Comparison of ENCODE assay signal across 23 cellular contexts in the genomic region with DNA sequence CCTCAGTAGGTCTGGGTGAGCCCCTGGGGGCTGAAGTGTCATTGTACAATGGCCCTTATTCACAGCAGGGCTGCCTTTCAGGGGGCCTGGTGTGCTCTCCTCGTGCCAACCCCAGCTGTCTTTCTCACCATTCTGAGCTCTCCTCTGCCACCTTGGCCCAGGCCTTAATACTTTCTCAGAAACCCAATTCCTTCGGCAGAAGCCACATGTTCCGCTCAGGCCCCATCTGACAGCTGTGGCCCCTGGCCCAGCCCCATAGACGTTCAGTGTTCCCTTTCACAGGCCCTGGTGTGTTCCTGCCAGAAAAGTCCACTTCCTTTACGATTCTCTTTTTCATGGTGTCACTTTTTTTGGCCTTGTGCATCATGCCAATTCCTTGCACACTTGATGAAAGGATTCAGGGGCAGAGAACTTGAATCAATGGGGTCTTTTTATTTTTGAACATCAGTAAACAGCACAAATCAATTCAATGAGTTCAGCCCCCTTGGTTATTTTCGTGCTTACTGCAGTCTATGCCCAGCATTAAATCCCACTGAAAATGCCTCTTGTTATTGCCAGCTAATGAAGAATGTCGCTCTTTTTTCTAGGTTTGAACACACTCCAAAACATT. TPM values are rescaled to one million over a fixed set of nuclear protein-coding genes. Genes with fewer than 3 reads are reported as not detected.
DNase-seq lines count a peak whose midpoint lies in the region; ATAC-seq and TF ChIP-seq lines count a peak whose summit lies in the region.
"Had no signal": no experiment of that assay in that cellular context is flagged by ENCODE, and none has a peak within 500 bp of the region (broad histone marks: within the 10 kb centered on the region; RNA-seq: fewer than 3 reads in every experiment).

No MANE protein-coding gene starts in this region.

- no peaks in the 10 kb centered on the region for H3K27me3 ChIP-seq in dorsolateral prefrontal cortex
- H3K27me3 ChIP-seq: heart right ventricle, left lung, suprapubic skin had no signal

- no peak for ATAC-seq in HG03025 (IDR thresholded peaks at IDR 0.05; ENCODE audit: low FRiP score, unreplicated experiment)
- ATAC-seq: activated T-cell treated with anti-CD3 and anti-CD28 coated beads, Interleukin-2, amount 50 U/mL, for 72 hours; heart right ventricle; left lung; psoas muscle had no signal

- H3K27ac ChIP-seq in dorsolateral prefrontal cortex = peak overlapping the region; percentile 5 to 94 (median 86)
- H3K27ac ChIP-seq: heart right ventricle, left lung, psoas muscle, suprapubic skin, WERI-Rb-1 had no signal

- peak; percentile 40 for DNase-seq in RPMI7951 (ENCODE audit: low read depth)
- DNase-seq in dorsolateral prefrontal cortex = peak in 7 of 10 donors; percentile 22 to 67 (median 57)
- DNase-seq in middle frontal gyrus (ENCODE audit: extremely low spot score, low spot score) = peak; percentile 44
- DNase-seq in superior temporal gyrus (ENCODE audit: extremely low spot score) = peak; percentile 79
- no peak for DNase-seq in NCI-H526 (lab: John Stamatoyannopoulos, UW)
- no peak for DNase-seq in effector CD4-positive, alpha-beta T cell
- DNase-seq: activated CD4-positive, alpha-beta T cell treated with anti-CD3 and anti-CD28 coated beads, Interleukin-2, amount 10 ng/mL, durations not matched to agents 24 days and 14 days; activated naive CD4-positive, alpha-beta T cell treated with anti-CD3 and anti-CD28 coated beads for 36 hours; activated T-cell treated with anti-CD3 and anti-CD28 coated beads, Interleukin-2, amount 50 U/mL, for 72 hours; CD4-positive, CD25-positive, alpha-beta regulatory T cell; dermis blood vessel endothelial cell; HCEC 1CT; heart right ventricle; left lung; NCI-H1105; NCI-H1930; NCI-H226; NCI-H748 treated with DMSO at 0.1 percent for 48 hours; psoas muscle; T-helper 9 cell; WERI-Rb-1 had no signal

- peak overlapping the region in 7 of 59 donors; percentile 1 to 37 (median 10) for H3K4me3 ChIP-seq in dorsolateral prefrontal cortex
- H3K4me3 ChIP-seq: heart right ventricle, left lung, psoas muscle, suprapubic skin had no signal

- TF ChIP-seq CTCF in dorsolateral prefrontal cortex (IDR thresholded peaks at IDR 0.05 in 54 of 56, conservative IDR thresholded peaks at IDR 0.05 in 2 of 56; ENCODE audit: low read depth in 1 of 56, partially characterized antibody in 56 of 56) = peak in 1 of 56 donors; percentile 12

- intact Hi-C loops in dorsolateral prefrontal cortex (cut with DNase I) = no loop called here

RNA-seq across cellular contexts. Expression of a gene that starts 15.9 kb away (rescaled TPM):
- 146 and 188 TPM in 2 replicates for total RNA-seq in RPMI7951 (2014; rRNA removed; shearing (Covaris generic))
- 10 to 100 TPM in 110 of 120 experiments, 1 to 10 TPM in 10; 4.8 to 56.9 (median 24.2) TPM for total RNA-seq in dorsolateral prefrontal cortex
- total RNA-seq: CD4-positive, CD25-positive, alpha-beta regulatory T cell had no signal

RNA-seq across cellular contexts. Expression of a gene that starts 48.8 kb away (rescaled TPM):
- total RNA-seq in RPMI7951 (2014; rRNA removed; shearing (Covaris generic)) = 46.0 and 51.5 TPM in 2 replicates
- 10 to 100 TPM; 26.1 to 58.3 (median 39.5) TPM for total RNA-seq in dorsolateral prefrontal cortex

Comparison
In these comparisons a context has a peak if more than half of its experiments do, and no peak if none do; other contexts are left out.
1. DNase-seq: peak in RPMI7951 (single experiment), dorsolateral prefrontal cortex (7 of 10), middle frontal gyrus (single experiment) and superior temporal gyrus (single experiment); none in NCI-H526 (0 of 2) and effector CD4-positive, alpha-beta T cell (single experiment).